In the genomic region with DNA sequence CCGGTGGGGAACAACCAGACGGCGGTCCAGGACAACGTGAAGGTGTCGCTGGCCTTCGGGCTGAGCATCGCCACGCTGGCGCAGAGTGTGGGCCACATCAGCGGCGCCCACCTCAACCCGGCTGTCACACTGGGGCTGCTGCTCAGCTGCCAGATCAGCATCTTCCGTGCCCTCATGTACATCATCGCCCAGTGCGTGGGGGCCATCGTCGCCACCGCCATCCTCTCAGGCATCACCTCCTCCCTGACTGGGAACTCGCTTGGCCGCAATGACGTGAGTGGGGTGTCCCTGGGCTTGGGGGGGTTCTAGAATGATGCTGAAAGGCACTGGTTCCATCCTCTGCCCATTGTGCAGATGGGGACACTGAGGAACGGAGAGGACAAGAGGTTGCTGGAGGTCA, we compare ENCODE assay signal across 17 cellular contexts. TPM values are rescaled to one million over a fixed set of nuclear protein-coding genes. Genes with fewer than 3 reads are reported as not detected.
DNase-seq lines count a peak whose midpoint lies in the region; ATAC-seq and TF ChIP-seq lines count a peak whose summit lies in the region.
"Had no signal": no experiment of that assay in that cellular context is flagged by ENCODE, and none has a peak within 500 bp of the region (broad histone marks: within the 10 kb centered on the region; RNA-seq: fewer than 3 reads in every experiment).

No MANE protein-coding gene starts in this region.

- no peak overlapping the region for H2AFZ ChIP-seq in SK-N-SH (ENCODE audit: low read depth)

- no peaks in the 10 kb centered on the region for H3K9me3 ChIP-seq in SJCRH30 (replicated peaks)
- H3K9me3 ChIP-seq in esophagus muscularis mucosa: no peaks in the 10 kb centered on the region
- no peaks in the 10 kb centered on the region for H3K9me3 ChIP-seq in suprapubic skin
- no peaks in the 10 kb centered on the region for H3K9me3 ChIP-seq in SK-N-SH

- no peaks in the 10 kb centered on the region for H3F3A ChIP-seq in SK-N-SH (replicated peaks; ENCODE audit: insufficient read depth)

- DNase-seq in SJCRH30 (no peak), esophagus muscularis mucosa (ENCODE audit: extremely low spot score) (no peak), suprapubic skin (ENCODE audit: low spot score in 2 of 2) (no peak), SK-N-SH (no peak)
- DNase-seq: activated CD4-positive, alpha-beta T cell treated with anti-CD3 and anti-CD28 coated beads, Interleukin-2, amount 50 U/mL, for 4 hours; activated T-cell treated with anti-CD3 and anti-CD28 coated beads, Interleukin-2, amount 50 U/mL, for 1 hour; effector memory CD8-positive, alpha-beta T cell; NCI-H2171; NCI-H748 treated with DMSO at 0.1 percent for 48 hours had no signal

- peak overlapping the region in 2 of 3 experiments; percentile 48 to 77 for H3K4me3 Mint-ChIP-seq in nephron
- H3K4me3 Mint-ChIP-seq: activated naive CD8-positive, alpha-beta T cell; effector memory CD8-positive, alpha-beta T cell had no signal

- H3K4me1 Mint-ChIP-seq in nephron: peaks cover 43% of the 10 kb centered on the region

- peak overlapping the region; percentile 98 for H3K27ac ChIP-seq in SJCRH30
- H3K27ac ChIP-seq in esophagus muscularis mucosa (replicated peaks in 1 of 4): peak overlapping the region; percentile 84 to 90 (median 88)
- H3K27ac ChIP-seq in suprapubic skin: peak overlapping the region; percentile 46
- peak overlapping the region in 1 of 2 experiments; percentile 86; a peak in 2 of 4 replicates for H3K27ac ChIP-seq in SK-N-SH (ENCODE audit: low read depth in 2 of 2, low read length in 1 of 2)
- H3K27ac ChIP-seq: cardiac muscle cell had no signal

- CTCF ChIA-PET in SK-N-SH (lab: Yijun Ruan, JAX): interaction anchor here (1.1 to 10.9 kb wide), 8 partner anchors 10 to 222 kb away, joined by 3 to 84 read pairs (median 4); no protein-coding TSS in a partner anchor

- H3K27me3 Mint-ChIP-seq in nephron (ENCODE audit: low read depth): peaks cover 12% of the 10 kb centered on the region
- H3K27me3 Mint-ChIP-seq: activated naive CD8-positive, alpha-beta T cell had no signal

- TF ChIP-seq CTCF in esophagus muscularis mucosa (IDR thresholded peaks at IDR 0.05) (no peak), nephron (IDR thresholded peaks at IDR 0.05; ENCODE audit: unreplicated experiment in 3 of 3) (no peak), suprapubic skin (IDR thresholded peaks at IDR 0.05) (no peak), SK-N-SH (IDR thresholded peaks at IDR 0.05) (no peak)

- no peak overlapping the region for H3K9ac ChIP-seq in SK-N-SH

- no peak for TF ChIP-seq RAD21 in SK-N-SH (IDR thresholded peaks at IDR 0.05; ENCODE audit: low read length)

- POLR2A ChIA-PET in SK-N-SH (lab: Yijun Ruan, JAX): no interaction called here

- peak overlapping the region in 2 of 3 experiments; percentile 54 to 84 for H3K27ac Mint-ChIP-seq in nephron
- H3K27ac Mint-ChIP-seq: activated naive CD8-positive, alpha-beta T cell; effector memory CD8-positive, alpha-beta T cell had no signal

- 51% methylated on average over 11 of the region's 22 CpGs for WGBS in esophagus muscularis mucosa
- 82% methylated on average over 22 of the region's 22 CpGs for WGBS in suprapubic skin
- WGBS in SK-N-SH (ENCODE audit: low lambda C conversion rate): 96% methylated on average over 22 of the region's 22 CpGs

- H3K27me3 ChIP-seq in SJCRH30 (peaks cover 22% of the 10 kb centered on the region), esophagus muscularis mucosa (no peaks in the 10 kb centered on the region), suprapubic skin (no peaks in the 10 kb centered on the region), SK-N-SH (ENCODE audit: insufficient read depth) (no peaks in the 10 kb centered on the region)
- H3K27me3 ChIP-seq: cardiac muscle cell had no signal

- no peaks in the 10 kb centered on the region for H3K9me2 ChIP-seq in SK-N-SH

- TF ChIP-seq EP300 in esophagus muscularis mucosa (IDR thresholded peaks at IDR 0.05) (no peak), suprapubic skin (IDR thresholded peaks at IDR 0.05) (no peak), SK-N-SH (IDR thresholded peaks at IDR 0.05; ENCODE audit: borderline replicate concordance in 1 of 2, low read depth in 1 of 2, low read length in 1 of 2) (no peak)

- peaks cover 35% of the 10 kb centered on the region for H3K4me1 ChIP-seq in SJCRH30
- H3K4me1 ChIP-seq in esophagus muscularis mucosa: peaks cover 84 to 100% (median 99%) of the 10 kb centered on the region in 4 donors
- peaks cover 51% of the 10 kb centered on the region for H3K4me1 ChIP-seq in suprapubic skin
- H3K4me1 ChIP-seq in SK-N-SH (ENCODE audit: control insufficient read depth in 1 of 2, insufficient read depth in 2 of 2, low read depth in 1 of 2, low read length in 1 of 2): peaks cover 9 to 75% of the 10 kb centered on the region in 2 experiments; a peak in 2 of 4 replicates

- no peaks in the 10 kb centered on the region for H3K9me3 Mint-ChIP-seq in nephron
- H3K9me3 Mint-ChIP-seq: effector memory CD8-positive, alpha-beta T cell had no signal

- H3K4me3 ChIP-seq in SJCRH30: peak overlapping the region; percentile 58
- H3K4me3 ChIP-seq in esophagus muscularis mucosa: peak overlapping the region; percentile 56 to 65 (median 61)
- peak overlapping the region; percentile 36 for H3K4me3 ChIP-seq in suprapubic skin
- no peak overlapping the region; a peak in 1 of 4 replicates for H3K4me3 ChIP-seq in SK-N-SH (ENCODE audit: low read depth in 2 of 2, low read length in 1 of 2)
- H3K4me3 ChIP-seq: cardiac muscle cell had no signal

- no peaks in the 10 kb centered on the region for H3K79me2 ChIP-seq in SK-N-SH (ENCODE audit: insufficient read depth)

- H3K36me3 Mint-ChIP-seq in nephron (ENCODE audit: low read depth): no peaks in the 10 kb centered on the region
- H3K36me3 Mint-ChIP-seq: activated naive CD8-positive, alpha-beta T cell had no signal

- no peak for TF ChIP-seq POLR2A in esophagus muscularis mucosa (IDR thresholded peaks at IDR 0.05; ENCODE audit: low read depth)
- TF ChIP-seq POLR2A in suprapubic skin (IDR thresholded peaks at IDR 0.05): no peak

- ATAC-seq in GM19397 (IDR thresholded peaks at IDR 0.05; ENCODE audit: unreplicated experiment) (no peak), GM18861 (IDR thresholded peaks at IDR 0.05; ENCODE audit: unreplicated experiment) (no peak), HG02884 (IDR thresholded peaks at IDR 0.05; ENCODE audit: unreplicated experiment) (no peak)
- ATAC-seq: effector memory CD8-positive, alpha-beta T cell; Panc1 had no signal

- H3K4me2 ChIP-seq in SK-N-SH: no peak overlapping the region

- H3K36me3 ChIP-seq in SJCRH30 (no peaks in the 10 kb centered on the region), esophagus muscularis mucosa (no peaks in the 10 kb centered on the region), suprapubic skin (no peaks in the 10 kb centered on the region), SK-N-SH (replicated peaks in 1 of 2; ENCODE audit: control insufficient read depth in 1 of 2, insufficient read depth in 2 of 2, low read length in 1 of 2) (no peaks in the 10 kb centered on the region)
- H3K36me3 ChIP-seq: cardiac muscle cell had no signal

- no peaks in the 10 kb centered on the region for H4K20me1 ChIP-seq in SK-N-SH (ENCODE audit: insufficient read depth)

- intact Hi-C loops in esophagus muscularis mucosa (cut with DNase I): loop anchor here (2.0 kb wide), 1 partner anchor 97 kb away; no protein-coding TSS in a partner anchor

TF ChIP-seq in SK-N-SH, 30 proteins besides CTCF, POLR2A, EP300 and RAD21:
- TF ChIP-seq SIN3A (IDR thresholded peaks at IDR 0.05; ENCODE audit: borderline replicate concordance, low read depth, low read length) (no peak), TAF1 (IDR thresholded peaks at IDR 0.05; ENCODE audit: borderline replicate concordance, low read depth, low read length) (no peak), ELF1 (IDR thresholded peaks at IDR 0.05) (no peak), CHD2 (IDR thresholded peaks at IDR 0.05; ENCODE audit: low read length, partially characterized antibody) (no peak), EZH2phosphoT487 (IDR thresholded peaks at IDR 0.05; ENCODE audit: borderline replicate concordance, low read depth) (no peak), FOXJ3 (CRISPR knock-in tag; IDR thresholded peaks at IDR 0.05) (no peak), TEAD4 (IDR thresholded peaks at IDR 0.05; ENCODE audit: borderline replicate concordance, insufficient read depth) (no peak), FOXM1 (IDR thresholded peaks at IDR 0.05; ENCODE audit: low read depth) (no peak), POLR2AphosphoS5 (IDR thresholded peaks at IDR 0.05; ENCODE audit: low read depth, low read length) (no peak), RXRA (IDR thresholded peaks at IDR 0.05; ENCODE audit: borderline replicate concordance, low read depth) (no peak), FOSL2 (IDR thresholded peaks at IDR 0.05; ENCODE audit: borderline replicate concordance, low read depth) (no peak), NFIC (IDR thresholded peaks at IDR 0.05; ENCODE audit: borderline replicate concordance) (no peak)
- TF ChIP-seq, protein P1, sequence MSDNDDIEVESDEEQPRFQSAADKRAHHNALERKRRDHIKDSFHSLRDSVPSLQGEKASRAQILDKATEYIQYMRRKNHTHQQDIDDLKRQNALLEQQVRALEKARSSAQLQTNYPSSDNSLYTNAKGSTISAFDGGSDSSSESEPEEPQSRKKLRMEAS (IDR thresholded peaks at IDR 0.05; ENCODE audit: low read depth): no peak

RNA-seq across cellular contexts. Expression of a gene that starts 0.4 kb away (rescaled TPM):
- 29.4 and 31.4 TPM in 2 replicates for total RNA-seq in SJCRH30 (2014; rRNA removed; shearing (Covaris generic))
- total RNA-seq in esophagus muscularis mucosa (100 to 1,000 TPM; 362 to 578 (median 513) TPM), suprapubic skin (100 to 1,000 TPM in 3 of 4 donors, 10 to 100 TPM in 1; 92.1 to 139 (median 110) TPM)
- 1.7 and 2.4 TPM in 2 replicates for polyA plus RNA-seq in SK-N-SH (2012; rRNA removed)
- 1.5 and 1.6 TPM in 2 replicates for polyA plus RNA-seq in SK-N-SH (2012; cell fraction: cytosol; rRNA removed)
- polyA plus RNA-seq in SK-N-SH (2012; cell fraction: nucleus; rRNA removed): 7.0 and 8.4 TPM in 2 replicates

RNA-seq across cellular contexts. Expression of a gene that starts 51.7 kb away (rescaled TPM):
- total RNA-seq in SJCRH30 (2014; rRNA removed; shearing (Covaris generic)): not detected in 2 replicates
- total RNA-seq in esophagus muscularis mucosa (not detected), suprapubic skin (1 to 10 TPM in 1 of 4 donors, not detected in 3; 1.5 TPM)
- polyA plus RNA-seq in SK-N-SH (2012; rRNA removed): not detected in 2 replicates
- polyA plus RNA-seq in SK-N-SH (2012; cell fraction: cytosol; rRNA removed): not detected in 2 replicates
- not detected in 2 replicates for polyA plus RNA-seq in SK-N-SH (2012; cell fraction: nucleus; rRNA removed)
- total RNA-seq: cardiac muscle cell, ureter had no signal
- polyA plus RNA-seq: cardiac muscle cell had no signal

Comparison
In these comparisons a context has a peak if more than half of its experiments do, and no peak if none do; other contexts are left out.
1. H3K4me3 ChIP-seq: peak in SJCRH30 (single experiment), esophagus muscularis mucosa (4 of 4) and suprapubic skin (single experiment); none in SK-N-SH (0 of 2).